ENCODE assay signal across 33 cellular contexts in genomic region chr9:26175264-26175663, GRCh38.
DNase-seq lines count a peak whose midpoint lies in the region; ATAC-seq lines count a peak whose summit lies in the region.
"Had no signal": no experiment of that assay in that cellular context is flagged by ENCODE, and none has a peak within 500 bp of the region (broad histone marks: within the 10 kb centered on the region; RNA-seq: fewer than 3 reads in every experiment).

No MANE protein-coding gene starts in this region.

- CTCF ChIA-PET in activated CD8-positive, alpha-beta T cell treated with anti-CD3 and anti-CD28 coated beads, Interleukin-2, amount 10 ng/mL, durations not matched to agents 7 days and 5 days (lab: Charles Lee), result no interaction called here

- H3K18ac ChIP-seq in mesendoderm (ENCODE audit: low read length), result no peak overlapping the region

- H3K4me3 ChIP-seq in mesendoderm (ENCODE audit: low read length), result no peak overlapping the region
- H3K4me3 ChIP-seq: ascending aorta, HAP-1, left ventricle myocardium inferior, skin epidermis, thyroid gland, vagina had no signal

- H3K4me3 Mint-ChIP-seq in activated CD8-positive, alpha-beta T cell treated with anti-CD3 and anti-CD28 coated beads, Interleukin-2, amount 10 ng/mL, durations not matched to agents 7 days and 5 days, result no peak overlapping the region
- H3K4me3 Mint-ChIP-seq: activated CD4-positive, alpha-beta memory T cell treated with anti-CD3 and anti-CD28 coated beads, Interleukin-2, amount 10 ng/mL, durations not matched to agents 7 days and 5 days; activated naive CD8-positive, alpha-beta T cell treated with anti-CD3 and anti-CD28 coated beads for 36 hours; naive thymus-derived CD8-positive, alpha-beta T cell; stimulated activated naive CD8-positive, alpha-beta T cell treated with anti-CD3 and anti-CD28 coated beads, Interleukin-15, amount 100 ng/mL, for 72 hours; T-helper 1 cell treated with Interleukin-12 subunit alpha and Interleukin-12 subunit beta and Interleukin-4 antibody, amounts not matched to agents 30 μg/mL and 1 μg/mL, for 36 hours had no signal

- H3K56ac ChIP-seq in mesendoderm (ENCODE audit: low read length), result no peak overlapping the region

- H3K79me1 ChIP-seq in mesendoderm (ENCODE audit: low read length), result no peaks in the 10 kb centered on the region

- POLR2A ChIA-PET in activated CD8-positive, alpha-beta T cell treated with anti-CD3 and anti-CD28 coated beads, Interleukin-2, amount 10 ng/mL, durations not matched to agents 7 days and 5 days (lab: Charles Lee), result no interaction called here

- no peak overlapping the region for H2BK120ac ChIP-seq in mesendoderm (ENCODE audit: low read depth, low read length)

- no peak overlapping the region for H4K8ac ChIP-seq in mesendoderm (ENCODE audit: low read depth, low read length)

- H3K4me1 ChIP-seq in mesendoderm (ENCODE audit: control insufficient read depth, low read depth, low read length), result no peaks in the 10 kb centered on the region
- H3K4me1 ChIP-seq: ascending aorta, HAP-1, left ventricle myocardium inferior, thyroid gland, vagina had no signal

- no peak for ATAC-seq in HG03571 (IDR thresholded peaks at IDR 0.05; ENCODE audit: unreplicated experiment)
- ATAC-seq in HG03432 (IDR thresholded peaks at IDR 0.05; ENCODE audit: unreplicated experiment), result no peak
- ATAC-seq in activated CD8-positive, alpha-beta T cell treated with anti-CD3 and anti-CD28 coated beads, Interleukin-2, amount 10 ng/mL, durations not matched to agents 7 days and 5 days, result no peak
- ATAC-seq: naive thymus-derived CD8-positive, alpha-beta T cell; stimulated activated naive CD8-positive, alpha-beta T cell treated with anti-CD3 and anti-CD28 coated beads, Interleukin-15, amount 100 ng/mL, for 72 hours had no signal

- H3K23ac ChIP-seq in mesendoderm (ENCODE audit: low read length), result no peak overlapping the region

- DNase-seq in AG20443 (ENCODE audit: low spot score) (peak; percentile 57), HS-5 (ENCODE audit: low read depth) (peak; percentile 51), dedifferentiated amniotic fluid mesenchymal stem cell (ENCODE audit: extremely low spot score) (peak; percentile 39), mesendoderm (peak; percentile 2), NCI-H446 treated with DMSO at 0.1 percent for 48 hours (lab: John Stamatoyannopoulos, UW) (no peak)
- DNase-seq in activated CD8-positive, alpha-beta T cell treated with anti-CD3 and anti-CD28 coated beads, Interleukin-2, amount 10 ng/mL, durations not matched to agents 7 days and 5 days, result no peak
- DNase-seq: activated CD4-positive, alpha-beta memory T cell treated with anti-CD3 and anti-CD28 coated beads, Interleukin-2, amount 10 ng/mL, durations not matched to agents 7 days and 5 days; activated CD4-positive, alpha-beta T cell treated with anti-CD3 and anti-CD28 coated beads for 1 hour; activated effector memory CD4-positive, alpha-beta T cell treated with Interleukin-2 at 50 U/mL for 16 hours; activated naive CD8-positive, alpha-beta T cell treated with anti-CD3 and anti-CD28 coated beads for 36 hours; activated T-cell treated with anti-CD3 and anti-CD28 coated beads for 4 hours; BE2C; cortex of kidney; Karpas-422; left ventricle myocardium inferior; midbrain; naive thymus-derived CD8-positive, alpha-beta T cell; NCI-H1694 treated with DMSO at 0.1 percent for 48 hours; NCI-H2171; NCI-H526; nucleus accumbens; stimulated activated CD4-positive, alpha-beta T cell treated with anti-CD3 and anti-CD28 coated beads, Interleukin-1b, Interleukin-23, amount 100 ng/mL, for 48 hours; stimulated activated CD8-positive, alpha-beta memory T cell treated with anti-CD3 and anti-CD28 coated beads, Interleukin-4, amount 100 ng/mL, for 48 hours; stimulated activated naive CD8-positive, alpha-beta T cell treated with anti-CD3 and anti-CD28 coated beads, Interleukin-15, amount 100 ng/mL, for 72 hours; thyroid gland had no signal

- H3K4me2 ChIP-seq in mesendoderm (ENCODE audit: low read length), result no peak overlapping the region

- no peaks in the 10 kb centered on the region for H3K27me3 ChIP-seq in mesendoderm (ENCODE audit: insufficient read depth, low read length, poor library complexity)
- H3K27me3 ChIP-seq: ascending aorta, BE2C, thyroid gland, vagina had no signal

- H3K27ac Mint-ChIP-seq in activated CD8-positive, alpha-beta T cell treated with anti-CD3 and anti-CD28 coated beads, Interleukin-2, amount 10 ng/mL, durations not matched to agents 7 days and 5 days, result no peak overlapping the region
- H3K27ac Mint-ChIP-seq: activated CD4-positive, alpha-beta memory T cell treated with anti-CD3 and anti-CD28 coated beads, Interleukin-2, amount 10 ng/mL, durations not matched to agents 7 days and 5 days; activated naive CD8-positive, alpha-beta T cell treated with anti-CD3 and anti-CD28 coated beads for 36 hours; naive thymus-derived CD8-positive, alpha-beta T cell; stimulated activated naive CD8-positive, alpha-beta T cell treated with anti-CD3 and anti-CD28 coated beads, Interleukin-15, amount 100 ng/mL, for 72 hours; T-helper 1 cell treated with Interleukin-12 subunit alpha and Interleukin-12 subunit beta and Interleukin-4 antibody, amounts not matched to agents 30 μg/mL and 1 μg/mL, for 36 hours had no signal

- H2BK15ac ChIP-seq in mesendoderm (replicated peaks; ENCODE audit: low read depth), result no peak overlapping the region

- no peaks in the 10 kb centered on the region for H3K79me2 ChIP-seq in mesendoderm (ENCODE audit: control insufficient read depth, insufficient read depth, low read length)

- H3K4ac ChIP-seq in mesendoderm (ENCODE audit: low read depth, low read length), result no peak overlapping the region

- no CpG with 5 or more reads among the region's 1 CpG for WGBS in mesendoderm (ENCODE audit: extremely low coverage, insufficient coverage, low lambda C conversion rate)

- no peaks in the 10 kb centered on the region for H3K27me3 Mint-ChIP-seq in activated CD8-positive, alpha-beta T cell treated with anti-CD3 and anti-CD28 coated beads, Interleukin-2, amount 10 ng/mL, durations not matched to agents 7 days and 5 days (ENCODE audit: low read depth)
- H3K27me3 Mint-ChIP-seq: activated CD4-positive, alpha-beta memory T cell treated with anti-CD3 and anti-CD28 coated beads, Interleukin-2, amount 10 ng/mL, durations not matched to agents 7 days and 5 days; activated naive CD8-positive, alpha-beta T cell treated with anti-CD3 and anti-CD28 coated beads for 36 hours; naive thymus-derived CD8-positive, alpha-beta T cell; stimulated activated naive CD8-positive, alpha-beta T cell treated with anti-CD3 and anti-CD28 coated beads, Interleukin-15, amount 100 ng/mL, for 72 hours had no signal

- H3K36me3 Mint-ChIP-seq in activated CD8-positive, alpha-beta T cell treated with anti-CD3 and anti-CD28 coated beads, Interleukin-2, amount 10 ng/mL, durations not matched to agents 7 days and 5 days (ENCODE audit: low read depth), result no peaks in the 10 kb centered on the region
- H3K36me3 Mint-ChIP-seq: activated naive CD8-positive, alpha-beta T cell treated with anti-CD3 and anti-CD28 coated beads for 36 hours; naive thymus-derived CD8-positive, alpha-beta T cell had no signal

- H3K9ac ChIP-seq in mesendoderm (ENCODE audit: low read length), result no peak overlapping the region

- no peaks in the 10 kb centered on the region for H3K36me3 ChIP-seq in mesendoderm (ENCODE audit: control insufficient read depth, insufficient read depth, low read length)
- H3K36me3 ChIP-seq: ascending aorta, BE2C, HAP-1, left ventricle myocardium inferior, thyroid gland, vagina had no signal

- H2BK5ac ChIP-seq in mesendoderm (ENCODE audit: low read length), result no peak overlapping the region

- H3K27ac ChIP-seq in mesendoderm (ENCODE audit: low read depth, low read length), result no peak overlapping the region
- H3K27ac ChIP-seq: ascending aorta, left ventricle myocardium inferior, RWPE1, thyroid gland, vagina had no signal

- H3K9me3 Mint-ChIP-seq in activated CD8-positive, alpha-beta T cell treated with anti-CD3 and anti-CD28 coated beads, Interleukin-2, amount 10 ng/mL, durations not matched to agents 7 days and 5 days (ENCODE audit: insufficient read depth), result peaks cover 21% of the 10 kb centered on the region

- no peak overlapping the region for H2AK5ac ChIP-seq in mesendoderm (ENCODE audit: low read length)

- no peaks in the 10 kb centered on the region for H3K4me1 Mint-ChIP-seq in activated CD8-positive, alpha-beta T cell treated with anti-CD3 and anti-CD28 coated beads, Interleukin-2, amount 10 ng/mL, durations not matched to agents 7 days and 5 days (ENCODE audit: low read depth)
- H3K4me1 Mint-ChIP-seq: activated CD4-positive, alpha-beta memory T cell treated with anti-CD3 and anti-CD28 coated beads, Interleukin-2, amount 10 ng/mL, durations not matched to agents 7 days and 5 days; activated naive CD8-positive, alpha-beta T cell treated with anti-CD3 and anti-CD28 coated beads for 36 hours; naive thymus-derived CD8-positive, alpha-beta T cell; stimulated activated naive CD8-positive, alpha-beta T cell treated with anti-CD3 and anti-CD28 coated beads, Interleukin-15, amount 100 ng/mL, for 72 hours had no signal

- no peak overlapping the region for H4K5ac ChIP-seq in mesendoderm (ENCODE audit: low read length)

Comparison
In these comparisons a context has a peak if more than half of its experiments do, and no peak if none do; other contexts are left out.
1. DNase-seq: peak in AG20443 (single experiment), HS-5 (single experiment), dedifferentiated amniotic fluid mesenchymal stem cell (single experiment) and mesendoderm (single experiment); none in NCI-H446 treated with DMSO at 0.1 percent for 48 hours (single experiment) and activated CD8-positive, alpha-beta T cell treated with anti-CD3 and anti-CD28 coated beads, Interleukin-2, amount 10 ng/mL, durations not matched to agents 7 days and 5 days (single experiment).